Comparison of ENCODE assay signal across 8 cellular contexts in genomic region chr2:40488101-40488598, GRCh38. TPM values are rescaled to one million over a fixed set of nuclear protein-coding genes. Genes with fewer than 3 reads are reported as not detected.
DNase-seq lines count a peak whose midpoint lies in the region; ATAC-seq, FAIRE-seq and TF ChIP-seq lines count a peak whose summit lies in the region.

No MANE protein-coding gene starts in this region.

- H3K4me3 Mint-ChIP-seq in activated naive CD4-positive, alpha-beta T cell treated with anti-CD3 and anti-CD28 coated beads for 36 hours = no peak overlapping the region

- H3K79me2 ChIP-seq in PC-3 (ENCODE audit: low read length) = no peaks in the 10 kb centered on the region

- POLR2A ChIA-PET in PC-3 (lab: Charles Lee; ENCODE audit: unreplicated experiment) = interaction anchor here (0.5 to 1.0 kb wide), 2 partner anchors 174 to 1235 kb away, joined by 3 to 5 read pairs; no protein-coding TSS in a partner anchor

- intact Hi-C loops in PC-3 (cut with micrococcal nuclease) = loop anchor here (1.0 kb wide), 1 partner anchor 272 kb away; no protein-coding TSS in a partner anchor
- intact Hi-C loops in activated naive CD4-positive, alpha-beta T cell treated with anti-CD3 and anti-CD28 coated beads for 36 hours (cut with micrococcal nuclease) = loop anchor here (2.0 kb wide), 1 partner anchor 67 kb away; no protein-coding TSS in a partner anchor

- TF ChIP-seq POLR2A in H54 (IDR thresholded peaks at IDR 0.05; ENCODE audit: low read depth, low read length) = no peak

- CTCF ChIA-PET in PC-3 (lab: Charles Lee) = interaction anchor here (0.5 to 0.6 kb wide), 5 partner anchors 208 to 700 kb away, joined by 3 to 4 read pairs (median 3); no protein-coding TSS in a partner anchor
- CTCF ChIA-PET in activated naive CD4-positive, alpha-beta T cell treated with anti-CD3 and anti-CD28 coated beads for 36 hours (lab: Charles Lee) = interaction anchor here (0.7 to 0.9 kb wide), 3 partner anchors 9 to 940 kb away, joined by 3 to 4 read pairs (median 3); no protein-coding TSS in a partner anchor

- H4K20me1 ChIP-seq in PC-3 (ENCODE audit: low read length) = no peaks in the 10 kb centered on the region

- DNase-seq in H54 (ENCODE audit: insufficient read length, low spot score) (no peak), PC-3 (peak; percentile 55), foreskin melanocyte (peak; percentile 6), KG1 (lab: John Stamatoyannopoulos, UW) (no peak)
- no peak for DNase-seq in activated naive CD4-positive, alpha-beta T cell treated with anti-CD3 and anti-CD28 coated beads for 36 hours

- no peaks in the 10 kb centered on the region for H3K9me3 Mint-ChIP-seq in activated naive CD4-positive, alpha-beta T cell treated with anti-CD3 and anti-CD28 coated beads for 36 hours

- H3K27ac Mint-ChIP-seq in activated naive CD4-positive, alpha-beta T cell treated with anti-CD3 and anti-CD28 coated beads for 36 hours = no peak overlapping the region

- ATAC-seq in PC-3 (peak; percentile 29), HG03025 (IDR thresholded peaks at IDR 0.05; ENCODE audit: low FRiP score, unreplicated experiment) (no peak), GM21717 (IDR thresholded peaks at IDR 0.05; ENCODE audit: unreplicated experiment) (no peak)

- H3K9me3 ChIP-seq in PC-3 (ENCODE audit: low read length) (no peaks in the 10 kb centered on the region), skeletal muscle tissue (ENCODE audit: control insufficient read depth in 3 of 3, low read length in 3 of 3) (no peaks in the 10 kb centered on the region)

- TF ChIP-seq CTCF in PC-3 (conservative IDR thresholded peaks at IDR 0.05; ENCODE audit: low read depth, low read length) = peak; percentile 75

- BruUV-seq in PC-3 (replicated peaks; lab: Mats Ljungman, UMichigan) = no TSS peak

- H3K27me3 ChIP-seq in PC-3 (ENCODE audit: low read length) (no peaks in the 10 kb centered on the region), skeletal muscle tissue (ENCODE audit: control insufficient read depth in 3 of 3, insufficient read depth in 3 of 3, low read length in 3 of 3) (no peaks in the 10 kb centered on the region)

- H3K27me3 Mint-ChIP-seq in activated naive CD4-positive, alpha-beta T cell treated with anti-CD3 and anti-CD28 coated beads for 36 hours (ENCODE audit: low read depth) = no peaks in the 10 kb centered on the region

- no peaks in the 10 kb centered on the region for H3K9me2 ChIP-seq in PC-3 (replicated peaks; ENCODE audit: low read length)

- H3K4me3 ChIP-seq in PC-3 (ENCODE audit: low read length) (no peak overlapping the region), skeletal muscle tissue (ENCODE audit: low read length in 3 of 3) (peak overlapping the region in 2 of 3 donors; percentile 4 to 31)

- peaks cover 13% of the 10 kb centered on the region for H3K4me1 Mint-ChIP-seq in activated naive CD4-positive, alpha-beta T cell treated with anti-CD3 and anti-CD28 coated beads for 36 hours (ENCODE audit: low read depth)

- H3K9ac ChIP-seq in PC-3 (ENCODE audit: low read length) (no peak overlapping the region), skeletal muscle tissue (ENCODE audit: low read depth in 1 of 3, low read length in 3 of 3) (no peak overlapping the region)

- H3K4me1 ChIP-seq in PC-3 (ENCODE audit: insufficient read depth, low read length) (no peaks in the 10 kb centered on the region), skeletal muscle tissue (ENCODE audit: control insufficient read depth in 3 of 3, insufficient read depth in 3 of 3, low read length in 3 of 3) (peaks cover 0 to 8% (median 2%) of the 10 kb centered on the region in 3 donors)

- H3F3A ChIP-seq in PC-3 (ENCODE audit: low read length, unreplicated experiment) = no peaks in the 10 kb centered on the region

- H3K36me3 ChIP-seq in PC-3 (ENCODE audit: low read depth, low read length) (no peaks in the 10 kb centered on the region), skeletal muscle tissue (ENCODE audit: control insufficient read depth in 3 of 3, insufficient read depth in 3 of 3, low read length in 3 of 3) (no peaks in the 10 kb centered on the region)

- H3K36me3 Mint-ChIP-seq in activated naive CD4-positive, alpha-beta T cell treated with anti-CD3 and anti-CD28 coated beads for 36 hours (ENCODE audit: low read depth) = no peaks in the 10 kb centered on the region

- H3K27ac ChIP-seq in PC-3 (ENCODE audit: low read length) (no peak overlapping the region), skeletal muscle tissue (ENCODE audit: low read depth, low read length) (no peak overlapping the region)

- peak overlapping the region; percentile 5; the same call in 1 of the 2 replicates for H3K4me2 ChIP-seq in PC-3 (ENCODE audit: low read length)

- peak; percentile 71 for FAIRE-seq in H54 (lab: Jason Lieb, UNC)

- H2AFZ ChIP-seq in PC-3 (ENCODE audit: low read length) = peak overlapping the region; percentile 37

RNA-seq across cellular contexts. Expression of gene SLC8A1, which starts 36.3 kb away (rescaled TPM):
- total RNA-seq in PC-3 (2014; rRNA removed) (1.3 and 1.6 TPM in 2 replicates), skeletal muscle tissue (45.9 TPM)
- under 1 TPM; 0.60 to 0.99 TPM for total RNA-seq in activated naive CD4-positive, alpha-beta T cell treated with anti-CD3 and anti-CD28 coated beads for 36 hours

Comparison
In these comparisons a context has a peak if more than half of its experiments do, and no peak if none do; other contexts are left out.
1. DNase-seq: peak in PC-3 (single experiment) and foreskin melanocyte (single experiment); none in H54 (single experiment), KG1 (single experiment) and activated naive CD4-positive, alpha-beta T cell treated with anti-CD3 and anti-CD28 coated beads for 36 hours (single experiment).
2. RNA of gene SLC8A1, which starts 36.3 kb away (total RNA-seq): 45.9 TPM in skeletal muscle tissue (single experiment); 1.3 to 1.6 TPM in PC-3 and 0.60 to 0.99 TPM in activated naive CD4-positive, alpha-beta T cell treated with anti-CD3 and anti-CD28 coated beads for 36 hours; every median in the first group is over 10 times any median in the second.